8 cellular contexts compared by ENCODE assay signal in genomic region chrX:153333821-153334653, GRCh38. TPM values are rescaled to one million over a fixed set of nuclear protein-coding genes. Genes with fewer than 3 reads are reported as not detected.
DNase-seq lines count a peak whose midpoint lies in the region; ATAC-seq and TF ChIP-seq lines count a peak whose summit lies in the region.

A gene with protein sequence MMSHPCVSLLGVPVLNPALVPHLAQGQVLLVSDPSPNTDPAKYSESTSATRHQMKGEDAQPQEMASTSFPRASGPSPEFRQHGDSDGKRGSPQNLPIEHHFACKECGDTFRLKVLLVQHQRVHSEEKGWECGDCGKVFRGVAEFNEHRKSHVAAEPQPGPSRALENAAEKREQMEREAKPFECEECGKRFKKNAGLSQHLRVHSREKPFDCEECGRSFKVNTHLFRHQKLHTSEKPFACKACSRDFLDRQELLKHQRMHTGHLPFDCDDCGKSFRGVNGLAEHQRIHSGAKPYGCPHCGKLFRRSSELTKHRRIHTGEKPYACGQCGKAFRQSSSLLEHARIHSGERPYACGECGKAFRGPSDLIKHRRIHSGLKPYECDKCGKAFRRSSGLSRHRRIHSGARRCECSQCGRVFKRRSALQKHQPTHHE (plus strand): TSS chrX:153334153. CDS start chrX:153336680, 2,527 bp downstream.

- no peaks in the 10 kb centered on the region for H3K9me2 ChIP-seq in hepatocyte (replicated peaks; ENCODE audit: insufficient read depth)

- H3K4me3 ChIP-seq in astrocyte of the cerebellum (ENCODE audit: low read depth, low read length) (peak within 1 kb of the TSS; percentile 58), hepatocyte (peak within 1 kb of the TSS; percentile 77), aorta (ENCODE audit: low read length in 2 of 2) (peak within 1 kb of the TSS; percentile 34 to 53)

- no peaks in the 10 kb centered on the region for H3K27me3 ChIP-seq in hepatocyte
- H3K27me3 ChIP-seq in aorta (ENCODE audit: control insufficient read depth in 1 of 2, insufficient read depth in 2 of 2, low read length in 1 of 2): no peaks in the 10 kb centered on the region

- in situ Hi-C loops in astrocyte of the cerebellum (cut with HindIII; ENCODE audit: low sequenced_read_pairs): no loop called here

- DNase-seq in NCI-H1436 treated with DMSO at 0.1 percent for 48 hours (lab: John Stamatoyannopoulos, UW) (peak; percentile 3), T-helper 9 cell (peak; percentile 74), astrocyte of the cerebellum (ENCODE audit: low read depth) (peak; percentile 20), hepatocyte (ENCODE audit: low spot score) (peak; percentile 90), retina (peak; percentile 71), aorta (peak; percentile 84 to 91)

- no peaks in the 10 kb centered on the region for H3K36me3 ChIP-seq in hepatocyte (replicated peaks; ENCODE audit: insufficient read depth, low read depth)
- no peaks in the 10 kb centered on the region for H3K36me3 ChIP-seq in aorta (ENCODE audit: control insufficient read depth in 1 of 2, insufficient read depth in 2 of 2, low read length in 1 of 2)

- peak within 1 kb of the TSS; percentile 84 for H3K4me2 ChIP-seq in hepatocyte

- H2AFZ ChIP-seq in hepatocyte: peak within 1 kb of the TSS; percentile 86

- H3K79me2 ChIP-seq in hepatocyte: peaks cover 23% of the 10 kb centered on the region

- TF ChIP-seq CTCF in astrocyte of the cerebellum (IDR thresholded peaks at IDR 0.05; ENCODE audit: low read depth, low read length, missing control alignments) (no peak), hepatocyte (IDR thresholded peaks at IDR 0.05; ENCODE audit: poor library complexity) (no peak)

- H3K27ac ChIP-seq in hepatocyte: peak within 1 kb of the TSS; percentile 73
- no peak within 1 kb of the TSS for H3K27ac ChIP-seq in aorta (ENCODE audit: low read depth in 1 of 2, low read length in 2 of 2)

- WGBS in hepatocyte (ENCODE audit: low lambda C conversion rate, missing lambda C conversion rate): 48% methylated on average over 37 of the region's 86 CpGs
- WGBS in aorta, 2 donors: 1 to 28% methylated on average over 73 to 86 of the region's 86 CpGs

- intact Hi-C loops in aorta (cut with DNase I): no loop called here

- H3K4me1 ChIP-seq in hepatocyte (ENCODE audit: insufficient read depth) (peaks cover 6% of the 10 kb centered on the region), aorta (ENCODE audit: control insufficient read depth in 1 of 2, insufficient read depth in 2 of 2, low read length in 2 of 2) (no peaks in the 10 kb centered on the region)

- H4K20me1 ChIP-seq in hepatocyte (ENCODE audit: insufficient read depth, poor library complexity, severe bottlenecking): peaks cover 2% of the 10 kb centered on the region

- no peaks in the 10 kb centered on the region for H3K9me3 ChIP-seq in hepatocyte (ENCODE audit: low read depth)
- H3K9me3 ChIP-seq in aorta (ENCODE audit: control insufficient read depth, low read length): no peaks in the 10 kb centered on the region

- peak; percentile 95 for ATAC-seq in GM18498 (IDR thresholded peaks at IDR 0.05; ENCODE audit: unreplicated experiment)
- peak; percentile 69 for ATAC-seq in HG02840 (IDR thresholded peaks at IDR 0.05; ENCODE audit: low FRiP score, unreplicated experiment)
- ATAC-seq in aorta (ENCODE audit: low FRiP score): peak; percentile 95

RNA-seq across cellular contexts. Expression of the gene that starts here (rescaled TPM):
- total RNA-seq in hepatocyte (9.9 and 10.2 TPM in 2 replicates), aorta (10 to 100 TPM; 10.0 to 13.7 TPM)
- polyA plus RNA-seq in hepatocyte (4.0 and 4.3 TPM in 2 replicates), aorta (1 to 10 TPM; 2.6 to 4.8 TPM)

Comparison
In these comparisons a context has a peak if more than half of its experiments do, and no peak if none do; other contexts are left out.
1. DNase-seq: peak in every context shown above with its lines; median percentile 90 in hepatocyte; 88 in aorta; 74 in T-helper 9 cell; 71 in retina; 20 in astrocyte of the cerebellum; 3 in NCI-H1436 treated with DMSO at 0.1 percent for 48 hours.